In the genomic region with DNA sequence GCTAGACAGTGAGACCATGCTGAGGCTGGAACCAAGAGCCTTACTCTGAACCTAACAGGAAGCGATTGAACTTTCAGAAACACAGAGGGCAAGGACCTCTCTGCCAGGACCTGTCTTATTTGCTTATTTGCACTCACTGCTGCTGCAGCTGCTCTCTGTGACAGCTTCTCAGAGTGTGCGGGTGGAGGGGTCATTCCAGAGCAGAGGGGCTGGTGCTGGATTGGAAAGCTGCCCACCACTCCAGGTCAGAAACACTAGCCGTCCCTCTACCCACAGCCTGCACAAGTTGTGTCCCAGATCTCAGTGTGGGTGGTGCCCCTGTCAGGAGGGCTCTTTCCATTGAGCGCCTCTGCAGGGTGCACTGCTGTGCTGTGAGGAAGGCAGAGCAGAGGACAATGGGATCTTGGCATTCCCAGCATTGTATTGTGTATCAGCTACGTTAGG, we compare ENCODE assay signal across 1 cellular context.
TF ChIP-seq lines count a peak whose summit lies in the region.

No MANE protein-coding gene starts in this region.

TF ChIP-seq in HepG2, 621 proteins besides CTCF, POLR2A, EP300 and RAD21 (continued from another document and continues in another):
- TF ChIP-seq, protein P1, sequence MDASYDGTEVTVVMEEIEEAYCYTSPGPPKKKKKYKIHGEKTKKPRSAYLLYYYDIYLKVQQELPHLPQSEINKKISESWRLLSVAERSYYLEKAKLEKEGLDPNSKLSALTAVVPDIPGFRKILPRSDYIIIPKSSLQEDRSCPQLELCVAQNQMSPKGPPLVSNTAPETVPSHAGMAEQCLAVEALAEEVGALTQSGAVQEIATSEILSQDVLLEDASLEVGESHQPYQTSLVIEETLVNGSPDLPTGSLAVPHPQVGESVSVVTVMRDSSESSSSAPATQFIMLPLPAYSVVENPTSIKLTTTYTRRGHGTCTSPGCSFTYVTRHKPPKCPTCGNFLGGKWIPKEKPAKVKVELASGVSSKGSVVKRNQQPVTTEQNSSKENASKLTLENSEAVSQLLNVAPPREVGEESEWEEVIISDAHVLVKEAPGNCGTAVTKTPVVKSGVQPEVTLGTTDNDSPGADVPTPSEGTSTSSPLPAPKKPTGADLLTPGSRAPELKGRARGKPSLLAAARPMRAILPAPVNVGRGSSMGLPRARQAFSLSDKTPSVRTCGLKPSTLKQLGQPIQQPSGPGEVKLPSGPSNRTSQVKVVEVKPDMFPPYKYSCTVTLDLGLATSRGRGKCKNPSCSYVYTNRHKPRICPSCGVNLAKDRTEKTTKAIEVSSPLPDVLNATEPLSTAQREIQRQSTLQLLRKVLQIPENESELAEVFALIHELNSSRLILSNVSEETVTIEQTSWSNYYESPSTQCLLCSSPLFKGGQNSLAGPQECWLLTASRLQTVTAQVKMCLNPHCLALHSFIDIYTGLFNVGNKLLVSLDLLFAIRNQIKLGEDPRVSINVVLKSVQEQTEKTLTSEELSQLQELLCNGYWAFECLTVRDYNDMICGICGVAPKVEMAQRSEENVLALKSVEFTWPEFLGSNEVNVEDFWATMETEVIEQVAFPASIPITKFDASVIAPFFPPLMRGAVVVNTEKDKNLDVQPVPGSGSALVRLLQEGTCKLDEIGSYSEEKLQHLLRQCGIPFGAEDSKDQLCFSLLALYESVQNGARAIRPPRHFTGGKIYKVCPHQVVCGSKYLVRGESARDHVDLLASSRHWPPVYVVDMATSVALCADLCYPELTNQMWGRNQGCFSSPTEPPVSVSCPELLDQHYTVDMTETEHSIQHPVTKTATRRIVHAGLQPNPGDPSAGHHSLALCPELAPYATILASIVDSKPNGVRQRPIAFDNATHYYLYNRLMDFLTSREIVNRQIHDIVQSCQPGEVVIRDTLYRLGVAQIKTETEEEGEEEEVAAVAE (CRISPR knock-in tag; IDR thresholded peaks at IDR 0.05; ENCODE audit: borderline replicate concordance): 0 out of 2 replicates have a peak, but pooled peaks have one; percentile 30
- TF ChIP-seq ZNF292 (CRISPR knock-in tag; IDR thresholded peaks at IDR 0.05; ENCODE audit: borderline replicate concordance, low read depth) (peak; percentile 100), POLR2G (IDR thresholded peaks at IDR 0.05; ENCODE audit: low read depth, low read length) (no peak), ZNF788 (CRISPR knock-in tag; IDR thresholded peaks at IDR 0.05; ENCODE audit: borderline replicate concordance) (peak; percentile 43; the same call in 1 of the 2 replicates), TBX2 (CRISPR knock-in tag; IDR thresholded peaks at IDR 0.05; ENCODE audit: borderline replicate concordance) (peak; percentile 48; the same call in 1 of the 2 replicates), FOXA1 (IDR thresholded peaks at IDR 0.05) (no peak), FOXA1 (CRISPR knock-in tag; IDR thresholded peaks at IDR 0.05) (peak; percentile 70), HDAC2 (CRISPR knock-in tag; IDR thresholded peaks at IDR 0.05) (peak; percentile 50; the same call in 1 of the 2 replicates), RARA (CRISPR knock-in tag; IDR thresholded peaks at IDR 0.05) (peak; percentile 28), NONO (IDR thresholded peaks at IDR 0.05) (no peak), NONO (CRISPR knock-in tag; conservative IDR thresholded peaks at IDR 0.05) (0 out of 2 replicates have a peak, but pooled peaks have one; percentile 43), PITX1 (CRISPR knock-in tag; IDR thresholded peaks at IDR 0.05) (no peak), ZNF614 (CRISPR knock-in tag; IDR thresholded peaks at IDR 0.05; ENCODE audit: borderline replicate concordance) (0 out of 2 replicates have a peak, but pooled peaks have one; percentile 60), HMGA1 (CRISPR knock-in tag; conservative IDR thresholded peaks at IDR 0.05) (no peak), KAT8 (CRISPR knock-in tag; IDR thresholded peaks at IDR 0.05) (0 out of 2 replicates have a peak, but pooled peaks have one; percentile 20), ZNF879 (CRISPR knock-in tag; IDR thresholded peaks at IDR 0.05) (no peak), SOX5 (CRISPR knock-in tag; IDR thresholded peaks at IDR 0.05; ENCODE audit: borderline replicate concordance) (peak; percentile 49; the same call in 1 of the 2 replicates), RXRA (CRISPR knock-in tag; IDR thresholded peaks at IDR 0.05) (peak; percentile 90), NFYB (CRISPR knock-in tag; IDR thresholded peaks at IDR 0.05) (no peak), BCL6 (CRISPR knock-in tag; IDR thresholded peaks at IDR 0.05) (peak; percentile 64), RXRB (CRISPR knock-in tag; IDR thresholded peaks at IDR 0.05; ENCODE audit: borderline replicate concordance) (peak; percentile 95), HNF4A (CRISPR knock-in tag; IDR thresholded peaks at IDR 0.05) (peak; percentile 59)
- TF ChIP-seq, protein P2, sequence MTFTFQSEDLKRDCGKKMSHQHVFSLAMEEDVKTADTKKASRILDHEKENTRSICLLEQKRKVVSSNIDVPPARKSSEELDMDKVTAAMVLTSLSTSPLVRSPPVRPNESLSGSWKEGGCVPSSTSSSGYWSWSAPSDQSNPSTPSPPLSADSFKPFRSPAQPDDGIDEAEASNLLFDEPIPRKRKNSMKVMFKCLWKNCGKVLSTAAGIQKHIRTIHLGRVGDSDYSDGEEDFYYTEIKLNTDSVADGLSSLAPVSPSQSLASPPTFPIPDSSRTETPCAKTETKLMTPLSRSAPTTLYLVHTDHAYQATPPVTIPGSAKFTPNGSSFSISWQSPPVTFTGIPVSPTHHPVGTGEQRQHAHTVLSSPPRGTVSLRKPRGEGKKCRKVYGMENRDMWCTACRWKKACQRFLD (CRISPR knock-in tag; IDR thresholded peaks at IDR 0.05; ENCODE audit: borderline replicate concordance): no peak
- TF ChIP-seq, protein P3, sequence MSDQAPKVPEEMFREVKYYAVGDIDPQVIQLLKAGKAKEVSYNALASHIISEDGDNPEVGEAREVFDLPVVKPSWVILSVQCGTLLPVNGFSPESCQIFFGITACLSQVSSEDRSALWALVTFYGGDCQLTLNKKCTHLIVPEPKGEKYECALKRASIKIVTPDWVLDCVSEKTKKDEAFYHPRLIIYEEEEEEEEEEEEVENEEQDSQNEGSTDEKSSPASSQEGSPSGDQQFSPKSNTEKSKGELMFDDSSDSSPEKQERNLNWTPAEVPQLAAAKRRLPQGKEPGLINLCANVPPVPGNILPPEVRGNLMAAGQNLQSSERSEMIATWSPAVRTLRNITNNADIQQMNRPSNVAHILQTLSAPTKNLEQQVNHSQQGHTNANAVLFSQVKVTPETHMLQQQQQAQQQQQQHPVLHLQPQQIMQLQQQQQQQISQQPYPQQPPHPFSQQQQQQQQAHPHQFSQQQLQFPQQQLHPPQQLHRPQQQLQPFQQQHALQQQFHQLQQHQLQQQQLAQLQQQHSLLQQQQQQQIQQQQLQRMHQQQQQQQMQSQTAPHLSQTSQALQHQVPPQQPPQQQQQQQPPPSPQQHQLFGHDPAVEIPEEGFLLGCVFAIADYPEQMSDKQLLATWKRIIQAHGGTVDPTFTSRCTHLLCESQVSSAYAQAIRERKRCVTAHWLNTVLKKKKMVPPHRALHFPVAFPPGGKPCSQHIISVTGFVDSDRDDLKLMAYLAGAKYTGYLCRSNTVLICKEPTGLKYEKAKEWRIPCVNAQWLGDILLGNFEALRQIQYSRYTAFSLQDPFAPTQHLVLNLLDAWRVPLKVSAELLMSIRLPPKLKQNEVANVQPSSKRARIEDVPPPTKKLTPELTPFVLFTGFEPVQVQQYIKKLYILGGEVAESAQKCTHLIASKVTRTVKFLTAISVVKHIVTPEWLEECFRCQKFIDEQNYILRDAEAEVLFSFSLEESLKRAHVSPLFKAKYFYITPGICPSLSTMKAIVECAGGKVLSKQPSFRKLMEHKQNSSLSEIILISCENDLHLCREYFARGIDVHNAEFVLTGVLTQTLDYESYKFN (CRISPR knock-in tag; conservative IDR thresholded peaks at IDR 0.05): peak; percentile 63
- TF ChIP-seq, protein P4, sequence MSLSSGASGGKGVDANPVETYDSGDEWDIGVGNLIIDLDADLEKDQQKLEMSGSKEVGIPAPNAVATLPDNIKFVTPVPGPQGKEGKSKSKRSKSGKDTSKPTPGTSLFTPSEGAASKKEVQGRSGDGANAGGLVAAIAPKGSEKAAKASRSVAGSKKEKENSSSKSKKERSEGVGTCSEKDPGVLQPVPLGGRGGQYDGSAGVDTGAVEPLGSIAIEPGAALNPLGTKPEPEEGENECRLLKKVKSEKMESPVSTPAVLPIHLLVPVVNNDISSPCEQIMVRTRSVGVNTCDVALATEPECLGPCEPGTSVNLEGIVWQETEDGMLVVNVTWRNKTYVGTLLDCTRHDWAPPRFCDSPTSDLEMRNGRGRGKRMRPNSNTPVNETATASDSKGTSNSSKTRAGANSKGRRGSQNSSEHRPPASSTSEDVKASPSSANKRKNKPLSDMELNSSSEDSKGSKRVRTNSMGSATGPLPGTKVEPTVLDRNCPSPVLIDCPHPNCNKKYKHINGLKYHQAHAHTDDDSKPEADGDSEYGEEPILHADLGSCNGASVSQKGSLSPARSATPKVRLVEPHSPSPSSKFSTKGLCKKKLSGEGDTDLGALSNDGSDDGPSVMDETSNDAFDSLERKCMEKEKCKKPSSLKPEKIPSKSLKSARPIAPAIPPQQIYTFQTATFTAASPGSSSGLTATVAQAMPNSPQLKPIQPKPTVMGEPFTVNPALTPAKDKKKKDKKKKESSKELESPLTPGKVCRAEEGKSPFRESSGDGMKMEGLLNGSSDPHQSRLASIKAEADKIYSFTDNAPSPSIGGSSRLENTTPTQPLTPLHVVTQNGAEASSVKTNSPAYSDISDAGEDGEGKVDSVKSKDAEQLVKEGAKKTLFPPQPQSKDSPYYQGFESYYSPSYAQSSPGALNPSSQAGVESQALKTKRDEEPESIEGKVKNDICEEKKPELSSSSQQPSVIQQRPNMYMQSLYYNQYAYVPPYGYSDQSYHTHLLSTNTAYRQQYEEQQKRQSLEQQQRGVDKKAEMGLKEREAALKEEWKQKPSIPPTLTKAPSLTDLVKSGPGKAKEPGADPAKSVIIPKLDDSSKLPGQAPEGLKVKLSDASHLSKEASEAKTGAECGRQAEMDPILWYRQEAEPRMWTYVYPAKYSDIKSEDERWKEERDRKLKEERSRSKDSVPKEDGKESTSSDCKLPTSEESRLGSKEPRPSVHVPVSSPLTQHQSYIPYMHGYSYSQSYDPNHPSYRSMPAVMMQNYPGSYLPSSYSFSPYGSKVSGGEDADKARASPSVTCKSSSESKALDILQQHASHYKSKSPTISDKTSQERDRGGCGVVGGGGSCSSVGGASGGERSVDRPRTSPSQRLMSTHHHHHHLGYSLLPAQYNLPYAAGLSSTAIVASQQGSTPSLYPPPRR (CRISPR knock-in tag; IDR thresholded peaks at IDR 0.05; ENCODE audit: borderline replicate concordance): peak; percentile 46; the same call in 1 of the 2 replicates
- TF ChIP-seq, protein P5, sequence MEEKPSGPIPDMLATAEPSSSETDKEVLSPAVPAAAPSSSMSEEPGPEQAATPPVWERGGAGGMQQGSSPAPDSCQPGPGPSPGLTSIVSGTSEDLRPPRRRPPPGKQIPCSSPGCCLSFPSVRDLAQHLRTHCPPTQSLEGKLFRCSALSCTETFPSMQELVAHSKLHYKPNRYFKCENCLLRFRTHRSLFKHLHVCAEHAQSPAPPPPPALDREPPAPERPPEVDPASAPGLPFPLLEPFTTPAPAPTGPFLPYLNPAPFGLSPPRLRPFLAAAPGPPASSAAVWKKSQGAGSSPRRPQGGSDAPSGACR (CRISPR knock-in tag; IDR thresholded peaks at IDR 0.05): no peak
- TF ChIP-seq, protein P6, sequence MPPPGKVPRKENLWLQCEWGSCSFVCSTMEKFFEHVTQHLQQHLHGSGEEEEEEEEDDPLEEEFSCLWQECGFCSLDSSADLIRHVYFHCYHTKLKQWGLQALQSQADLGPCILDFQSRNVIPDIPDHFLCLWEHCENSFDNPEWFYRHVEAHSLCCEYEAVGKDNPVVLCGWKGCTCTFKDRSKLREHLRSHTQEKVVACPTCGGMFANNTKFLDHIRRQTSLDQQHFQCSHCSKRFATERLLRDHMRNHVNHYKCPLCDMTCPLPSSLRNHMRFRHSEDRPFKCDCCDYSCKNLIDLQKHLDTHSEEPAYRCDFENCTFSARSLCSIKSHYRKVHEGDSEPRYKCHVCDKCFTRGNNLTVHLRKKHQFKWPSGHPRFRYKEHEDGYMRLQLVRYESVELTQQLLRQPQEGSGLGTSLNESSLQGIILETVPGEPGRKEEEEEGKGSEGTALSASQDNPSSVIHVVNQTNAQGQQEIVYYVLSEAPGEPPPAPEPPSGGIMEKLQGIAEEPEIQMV (CRISPR knock-in tag; IDR thresholded peaks at IDR 0.05; ENCODE audit: low read depth): 0 out of 2 replicates have a peak, but pooled peaks have one; percentile 43
- TF ChIP-seq, protein P7, sequence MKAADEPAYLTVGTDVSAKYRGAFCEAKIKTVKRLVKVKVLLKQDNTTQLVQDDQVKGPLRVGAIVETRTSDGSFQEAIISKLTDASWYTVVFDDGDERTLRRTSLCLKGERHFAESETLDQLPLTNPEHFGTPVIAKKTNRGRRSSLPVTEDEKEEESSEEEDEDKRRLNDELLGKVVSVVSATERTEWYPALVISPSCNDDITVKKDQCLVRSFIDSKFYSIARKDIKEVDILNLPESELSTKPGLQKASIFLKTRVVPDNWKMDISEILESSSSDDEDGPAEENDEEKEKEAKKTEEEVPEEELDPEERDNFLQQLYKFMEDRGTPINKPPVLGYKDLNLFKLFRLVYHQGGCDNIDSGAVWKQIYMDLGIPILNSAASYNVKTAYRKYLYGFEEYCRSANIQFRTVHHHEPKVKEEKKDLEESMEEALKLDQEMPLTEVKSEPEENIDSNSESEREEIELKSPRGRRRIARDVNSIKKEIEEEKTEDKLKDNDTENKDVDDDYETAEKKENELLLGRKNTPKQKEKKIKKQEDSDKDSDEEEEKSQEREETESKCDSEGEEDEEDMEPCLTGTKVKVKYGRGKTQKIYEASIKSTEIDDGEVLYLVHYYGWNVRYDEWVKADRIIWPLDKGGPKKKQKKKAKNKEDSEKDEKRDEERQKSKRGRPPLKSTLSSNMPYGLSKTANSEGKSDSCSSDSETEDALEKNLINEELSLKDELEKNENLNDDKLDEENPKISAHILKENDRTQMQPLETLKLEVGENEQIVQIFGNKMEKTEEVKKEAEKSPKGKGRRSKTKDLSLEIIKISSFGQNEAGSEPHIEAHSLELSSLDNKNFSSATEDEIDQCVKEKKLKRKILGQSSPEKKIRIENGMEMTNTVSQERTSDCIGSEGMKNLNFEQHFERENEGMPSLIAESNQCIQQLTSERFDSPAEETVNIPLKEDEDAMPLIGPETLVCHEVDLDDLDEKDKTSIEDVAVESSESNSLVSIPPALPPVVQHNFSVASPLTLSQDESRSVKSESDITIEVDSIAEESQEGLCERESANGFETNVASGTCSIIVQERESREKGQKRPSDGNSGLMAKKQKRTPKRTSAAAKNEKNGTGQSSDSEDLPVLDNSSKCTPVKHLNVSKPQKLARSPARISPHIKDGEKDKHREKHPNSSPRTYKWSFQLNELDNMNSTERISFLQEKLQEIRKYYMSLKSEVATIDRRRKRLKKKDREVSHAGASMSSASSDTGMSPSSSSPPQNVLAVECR (CRISPR knock-in tag; IDR thresholded peaks at IDR 0.05; ENCODE audit: borderline replicate concordance): peak; percentile 50; the same call in 1 of the 2 replicates
- TF ChIP-seq, protein P8, sequence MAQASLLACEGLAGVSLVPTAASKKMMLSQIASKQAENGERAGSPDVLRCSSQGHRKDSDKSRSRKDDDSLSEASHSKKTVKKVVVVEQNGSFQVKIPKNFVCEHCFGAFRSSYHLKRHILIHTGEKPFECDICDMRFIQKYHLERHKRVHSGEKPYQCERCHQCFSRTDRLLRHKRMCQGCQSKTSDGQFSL (CRISPR knock-in tag; IDR thresholded peaks at IDR 0.05): no peak
- TF ChIP-seq, protein P9, sequence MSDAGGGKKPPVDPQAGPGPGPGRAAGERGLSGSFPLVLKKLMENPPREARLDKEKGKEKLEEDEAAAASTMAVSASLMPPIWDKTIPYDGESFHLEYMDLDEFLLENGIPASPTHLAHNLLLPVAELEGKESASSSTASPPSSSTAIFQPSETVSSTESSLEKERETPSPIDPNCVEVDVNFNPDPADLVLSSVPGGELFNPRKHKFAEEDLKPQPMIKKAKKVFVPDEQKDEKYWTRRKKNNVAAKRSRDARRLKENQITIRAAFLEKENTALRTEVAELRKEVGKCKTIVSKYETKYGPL (CRISPR knock-in tag; IDR thresholded peaks at IDR 0.05): no peak
